In genomic region chr12:128829870-128830504, GRCh38 we compare ENCODE assay signal across 10 cellular contexts. TPM values are rescaled to one million over a fixed set of nuclear protein-coding genes. Genes with fewer than 3 reads are reported as not detected.
DNase-seq lines count a peak whose midpoint lies in the region; ATAC-seq and TF ChIP-seq lines count a peak whose summit lies in the region.
"Had no signal": no experiment of that assay in that cellular context is flagged by ENCODE, and none has a peak within 500 bp of the region (broad histone marks: within the 10 kb centered on the region; RNA-seq: fewer than 3 reads in every experiment).

No MANE protein-coding gene starts in this region.

- TF ChIP-seq CTCF in coronary artery (IDR thresholded peaks at IDR 0.05), result no peak

- no peak overlapping the region for H3K27ac ChIP-seq in coronary artery
- H3K27ac ChIP-seq: 22Rv1, SJSA1 had no signal

- peaks cover 39 to 45% of the 10 kb centered on the region in 2 donors for H3K4me1 Mint-ChIP-seq in immature natural killer cell

- DNase-seq in DMS 273 (lab: John Stamatoyannopoulos, UW; ENCODE audit: unreplicated experiment), result peak; percentile 20
- no peak for DNase-seq in DMS 273 treated with DMSO at 0.1 percent for 48 hours (lab: John Stamatoyannopoulos, UW)
- DNase-seq in NCI-H82 (lab: John Stamatoyannopoulos, UW), result peak; percentile 90
- DNase-seq in immature natural killer cell, result peak; percentile 36 to 51 (median 46)
- no peak for DNase-seq in coronary artery (ENCODE audit: low spot score)
- DNase-seq in HAP-1 (ENCODE audit: low spot score in 2 of 2), result no peak
- DNase-seq in inferior parietal cortex (ENCODE audit: extremely low spot score), result no peak

- H3K27me3 Mint-ChIP-seq in immature natural killer cell (ENCODE audit: low read depth in 3 of 3), result peaks cover 0 to 8% (median 1%) of the 10 kb centered on the region in 3 donors

- no peaks in the 10 kb centered on the region for H3K27me3 ChIP-seq in HAP-1 (ENCODE audit: low read depth)
- H3K27me3 ChIP-seq: SJSA1 had no signal

- H3K9me3 ChIP-seq in HAP-1, result no peaks in the 10 kb centered on the region
- H3K9me3 ChIP-seq: SJSA1 had no signal

- peak overlapping the region; percentile 56 to 81 (median 78) for H3K4me3 Mint-ChIP-seq in immature natural killer cell

- H3K4me1 ChIP-seq in HAP-1, result no peaks in the 10 kb centered on the region
- H3K4me1 ChIP-seq: SJSA1 had no signal

- no peaks in the 10 kb centered on the region for H3K36me3 ChIP-seq in HAP-1 (replicated peaks)
- H3K36me3 ChIP-seq: SJSA1 had no signal

- H3K27ac Mint-ChIP-seq in immature natural killer cell, result peak overlapping the region; percentile 85 to 95 (median 92)

- in situ Hi-C loops in HAP-1 (cut with MboI; ENCODE audit: low sequenced_read_pairs), result no loop called here

- H3K4me3 ChIP-seq in coronary artery (no peak overlapping the region), HAP-1 (no peak overlapping the region)
- H3K4me3 ChIP-seq: SJSA1 had no signal

- no peaks in the 10 kb centered on the region for H3K9me3 Mint-ChIP-seq in immature natural killer cell

- H3K36me3 Mint-ChIP-seq in immature natural killer cell, result no peaks in the 10 kb centered on the region

- ATAC-seq in HG02642 (IDR thresholded peaks at IDR 0.05; ENCODE audit: poor library complexity, unreplicated experiment), result peak; percentile 91

RNA-seq across cellular contexts. Expression of gene SLC15A4, which starts 6.2 kb away (rescaled TPM):
- 10 to 100 TPM; 36.3 to 39.2 (median 39.0) TPM for polyA plus RNA-seq in immature natural killer cell

RNA-seq across cellular contexts. Expression of gene GLT1D1, which starts 23.3 kb away (rescaled TPM):
- 1 to 10 TPM in 1 of 3 donors, not detected in 2; 2.5 TPM for polyA plus RNA-seq in immature natural killer cell

Comparison
In these comparisons a context has a peak if more than half of its experiments do, and no peak if none do; other contexts are left out.
1. DNase-seq: peak in DMS 273 (single experiment), NCI-H82 (single experiment) and immature natural killer cell (3 of 3); none in DMS 273 treated with DMSO at 0.1 percent for 48 hours (single experiment), coronary artery (single experiment), HAP-1 (0 of 2) and inferior parietal cortex (single experiment).